Comparison of ENCODE assay signal across 20 cellular contexts in the genomic region with DNA sequence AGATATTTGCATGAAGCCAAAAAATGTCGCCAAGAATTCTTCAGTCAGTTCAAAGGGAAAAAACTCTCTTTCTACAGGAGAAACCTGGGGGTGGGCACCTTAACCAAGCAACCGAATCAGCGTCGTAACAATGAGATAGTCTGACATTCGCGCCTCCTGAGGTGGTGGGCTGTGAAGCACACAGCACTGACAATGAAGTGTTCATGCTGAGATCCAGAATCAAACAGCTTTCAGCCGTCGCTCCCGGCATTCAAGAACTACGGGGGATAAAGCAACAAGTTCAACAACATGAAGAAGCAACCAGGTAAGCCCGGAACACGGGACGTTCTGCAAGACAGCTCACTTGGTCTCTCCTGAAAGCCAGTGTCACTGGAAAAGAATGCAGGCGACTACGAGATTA.
DNase-seq lines count a peak whose midpoint lies in the region; ATAC-seq and TF ChIP-seq lines count a peak whose summit lies in the region.
"Had no signal": no experiment of that assay in that cellular context is flagged by ENCODE, and none has a peak within 500 bp of the region (broad histone marks: within the 10 kb centered on the region; RNA-seq: fewer than 3 reads in every experiment).

No MANE protein-coding gene starts in this region.

- peak overlapping the region; percentile 73 for H3K27ac Mint-ChIP-seq in nephron progenitor cell

- H3K27me3 ChIP-seq in NT2/D1 (ENCODE audit: insufficient read depth, insufficient read length) = no peaks in the 10 kb centered on the region

- no peak overlapping the region for H3K9ac ChIP-seq in NT2/D1 (ENCODE audit: insufficient read length, low read depth)

- no peak overlapping the region for H3K4me3 ChIP-seq in NT2/D1 (ENCODE audit: insufficient read length, low read depth)
- H3K4me3 ChIP-seq: HAP-1, SK-N-MC had no signal

- H3K4me3 Mint-ChIP-seq in nephron progenitor cell = peak overlapping the region; percentile 62
- H3K4me3 Mint-ChIP-seq: CD4-positive, alpha-beta memory T cell had no signal

- H3K4me1 ChIP-seq in NT2/D1 (ENCODE audit: insufficient read depth, insufficient read length) = no peaks in the 10 kb centered on the region

- H3K36me3 Mint-ChIP-seq in nephron progenitor cell (ENCODE audit: low read depth) = peaks cover 61% of the 10 kb centered on the region

- no peak for ATAC-seq in stimulated activated naive CD8-positive, alpha-beta T cell treated with anti-CD3 and anti-CD28 coated beads, Interleukin-15, Interleukin-2, amounts not matched to agents 100 U/mL and 50 U/mL, for 24 hours
- ATAC-seq: Panc1, Right ventricle myocardium inferior had no signal

- DNase-seq in ELF-1 (ENCODE audit: low read depth, low spot score) (peak; percentile 58), NT2/D1 (ENCODE audit: low read depth, low spot score) (peak; percentile 28), iPS DF 4.7 (ENCODE audit: extremely low read depth, low spot score) (peak; percentile 22), nephron progenitor cell (no peak), RPMI8226 (no peak), COR-L47 (lab: John Stamatoyannopoulos, UW) (no peak), ureter (ENCODE audit: low spot score) (no peak)
- no peak for DNase-seq in stimulated activated naive CD8-positive, alpha-beta T cell treated with anti-CD3 and anti-CD28 coated beads, Interleukin-15, Interleukin-2, amounts not matched to agents 100 U/mL and 50 U/mL, for 24 hours
- DNase-seq: 8988T; CD4-positive, alpha-beta memory T cell; DMS79 treated with DMSO at 0.1 percent for 48 hours; GF-D8; NCI-H1417 treated with DMSO at 0.1 percent for 48 hours; NCI-H2081 treated with DMSO at 0.1 percent for 48 hours; NCI-H510A treated with DMSO at 0.1 percent for 48 hours; NCI-H82 had no signal

- peaks cover 11% of the 10 kb centered on the region for H3K27me3 Mint-ChIP-seq in nephron progenitor cell (ENCODE audit: low read depth, poor library complexity)
- H3K27me3 Mint-ChIP-seq: CD4-positive, alpha-beta memory T cell had no signal

- no peaks in the 10 kb centered on the region for H3K36me3 ChIP-seq in NT2/D1 (ENCODE audit: insufficient read depth, insufficient read length, low read length)
- H3K36me3 ChIP-seq: HAP-1 had no signal

- peaks cover 54% of the 10 kb centered on the region for H3K4me1 Mint-ChIP-seq in nephron progenitor cell
- H3K4me1 Mint-ChIP-seq: CD4-positive, alpha-beta memory T cell had no signal

- H3K9me3 Mint-ChIP-seq in nephron progenitor cell = peaks cover 12% of the 10 kb centered on the region

- no peaks in the 10 kb centered on the region for H3K9me3 ChIP-seq in NT2/D1 (ENCODE audit: insufficient read depth, low read length)
- H3K9me3 ChIP-seq: HAP-1 had no signal

- no peak for TF ChIP-seq CTCF in nephron progenitor cell (IDR thresholded peaks at IDR 0.05)

Comparison
In these comparisons a context has a peak if more than half of its experiments do, and no peak if none do; other contexts are left out.
1. DNase-seq: peak in ELF-1 (single experiment), NT2/D1 (single experiment) and iPS DF 4.7 (single experiment); none in nephron progenitor cell (single experiment), RPMI8226 (single experiment), COR-L47 (single experiment), stimulated activated naive CD8-positive, alpha-beta T cell treated with anti-CD3 and anti-CD28 coated beads, Interleukin-15, Interleukin-2, amounts not matched to agents 100 U/mL and 50 U/mL, for 24 hours (single experiment) and ureter (single experiment).